18 cellular contexts compared by ENCODE assay signal in genomic region chr12:3795800-3796133, GRCh38. TPM values are rescaled to one million over a fixed set of nuclear protein-coding genes. Genes with fewer than 3 reads are reported as not detected.
A peak's percentile ranks its signal among the peaks of the same experiment; 100 is the strongest.
DNase-seq lines count a peak whose midpoint lies in the region; ATAC-seq, FAIRE-seq and TF ChIP-seq lines count a peak whose summit lies in the region.
"Had no signal": no experiment of that assay in that cellular context is flagged by ENCODE, and none has a peak within 500 bp of the region (broad histone marks: within the 10 kb centered on the region; RNA-seq: fewer than 3 reads in every experiment).

No MANE protein-coding gene starts in this region.

- intact Hi-C loops in HepG2 (cut with micrococcal nuclease; ENCODE audit: unreplicated experiment) (no loop called here), right lobe of liver (cut with DNase I) (no loop called here), GM12878 (cut with micrococcal nuclease; ENCODE audit: unreplicated experiment) (no loop called here)

- ATAC-seq in HepG2 (peak; percentile 64), right lobe of liver (no peak), GM12878 (peak; percentile 49), HG03457 (IDR thresholded peaks at IDR 0.05; ENCODE audit: unreplicated experiment) (no peak), left lobe of liver (no peak)

- FAIRE-seq in HepG2 (lab: Jason Lieb, UNC) (no peak), GM12878 (lab: Jason Lieb, UNC) (no peak), urothelium cell line (lab: Jason Lieb, UNC) (peak; percentile 9)
- FAIRE-seq: D721Med, GM18507 had no signal

- H3K9me3 ChIP-seq in HepG2 (ENCODE audit: low read length): no peaks in the 10 kb centered on the region
- H3K9me3 ChIP-seq in right lobe of liver: no peaks in the 10 kb centered on the region
- no peaks in the 10 kb centered on the region for H3K9me3 ChIP-seq in GM12878 (replicated peaks; ENCODE audit: control insufficient read depth, insufficient read depth, low read length)
- no peaks in the 10 kb centered on the region for H3K9me3 ChIP-seq in suprapubic skin

- SMC1A ChIA-PET in GM12878 (lab: Charles Lee; ENCODE audit: uncharacterized antibody, unreplicated experiment): interaction anchor here (0.6 to 2.3 kb wide), 2 partner anchors 8 to 1614 kb away, joined by 3 to 7 read pairs; no protein-coding TSS in a partner anchor

- in situ Hi-C loops in HepG2 (cut with HindIII; ENCODE audit: extremely low pct_ligation_motif_present, low pct_unique_long_range_greater_than_20kb) (no loop called here), GM12878 (cut with MboI) (no loop called here)

- H3K4me3 ChIP-seq in HepG2 (replicated peaks in 1 of 3; ENCODE audit: insufficient read depth in 1 of 3, low read depth in 2 of 3, low read length in 3 of 3) (no peak overlapping the region), right lobe of liver (no peak overlapping the region), GM12878 (no peak overlapping the region), suprapubic skin (no peak overlapping the region)
- H3K4me3 ChIP-seq: GM23248 had no signal

- CTCF ChIA-PET in HepG2 (lab: Yijun Ruan, JAX; ENCODE audit: low intra/inter-chr PET ratio, low total read pairs) (no interaction called here), GM12878 (lab: Yijun Ruan, JAX) (interaction anchor here (0.9 to 2.4 kb wide), 4 partner anchors 9 to 500 kb away, joined by 3 to 15 read pairs (median 7); no protein-coding TSS in a partner anchor)

- TF ChIP-seq RAD21 in HepG2 (CRISPR knock-in tag; IDR thresholded peaks at IDR 0.05) (no peak), GM12878 (IDR thresholded peaks at IDR 0.05; ENCODE audit: insufficient read depth, low read depth, low read length) (no peak)

- H3K4me2 ChIP-seq in HepG2 (ENCODE audit: low read depth, low read length) (peak overlapping the region; percentile 23; the same call in 1 of the 2 replicates), GM12878 (ENCODE audit: control insufficient read depth, insufficient read depth) (no peak overlapping the region)

- no peaks in the 10 kb centered on the region for H3K27me3 ChIP-seq in HepG2 (ENCODE audit: control insufficient read depth in 1 of 2, insufficient read depth in 2 of 2, low read length in 2 of 2)
- H3K27me3 ChIP-seq in right lobe of liver: no peaks in the 10 kb centered on the region
- H3K27me3 ChIP-seq in GM12878 (replicated peaks in 1 of 2; ENCODE audit: control insufficient read depth in 2 of 2, insufficient read depth in 2 of 2, low read length in 1 of 2): no peaks in the 10 kb centered on the region
- no peaks in the 10 kb centered on the region for H3K27me3 ChIP-seq in suprapubic skin

- H3K36me3 ChIP-seq in HepG2 (replicated peaks in 1 of 2; ENCODE audit: control insufficient read depth in 1 of 2, insufficient read depth in 2 of 2, low read length in 2 of 2): no peaks in the 10 kb centered on the region
- H3K36me3 ChIP-seq in right lobe of liver: no peaks in the 10 kb centered on the region
- no peaks in the 10 kb centered on the region for H3K36me3 ChIP-seq in GM12878 (ENCODE audit: control insufficient read depth in 2 of 2, insufficient read depth in 2 of 2, low read length in 1 of 2)
- no peaks in the 10 kb centered on the region for H3K36me3 ChIP-seq in suprapubic skin

- H2AFZ ChIP-seq in HepG2 (ENCODE audit: low read length) (no peak overlapping the region), GM12878 (ENCODE audit: control insufficient read depth, low read depth, low read length) (no peak overlapping the region)
- H2AFZ ChIP-seq: GM23248 had no signal

- no peak for TF ChIP-seq EP300 in HepG2 (IDR thresholded peaks at IDR 0.05; ENCODE audit: low read depth in 2 of 2, low read length in 2 of 2)
- no peak for TF ChIP-seq EP300 in HepG2 (CRISPR knock-in tag; IDR thresholded peaks at IDR 0.05; ENCODE audit: borderline replicate concordance)
- TF ChIP-seq EP300 in GM12878 (IDR thresholded peaks at IDR 0.05; ENCODE audit: borderline replicate concordance in 1 of 2, control insufficient read depth in 1 of 2, low read depth in 2 of 2, low read length in 2 of 2): no peak
- TF ChIP-seq EP300 in suprapubic skin (IDR thresholded peaks at IDR 0.05): no peak

- RAD21 ChIA-PET in GM12878 (lab: Charles Lee; ENCODE audit: unreplicated experiment): interaction anchor here (0.9 kb wide), 1 partner anchor 9 kb away, joined by 3 read pairs; no protein-coding TSS in a partner anchor

- no peak overlapping the region for H3K27ac ChIP-seq in HepG2 (ENCODE audit: extremely low read length, insufficient read depth, low read length)
- H3K27ac ChIP-seq in right lobe of liver: peak overlapping the region in 1 of 3 donors; percentile 49
- no peak overlapping the region for H3K27ac ChIP-seq in GM12878 (ENCODE audit: control insufficient read depth, insufficient read depth)
- no peak overlapping the region for H3K27ac ChIP-seq in suprapubic skin
- H3K27ac ChIP-seq: GM23248 had no signal

- DNase-seq in HepG2 (ENCODE audit: low spot score): no peak
- no peak for DNase-seq in right lobe of liver
- DNase-seq in MV-4-11 (lab: John Stamatoyannopoulos, UW): peak; percentile 53
- no peak for DNase-seq in GM12878 (ENCODE audit: low read depth, low spot score)
- no peak for DNase-seq in urothelium cell line (ENCODE audit: low spot score)
- DNase-seq in left lobe of liver (ENCODE audit: low spot score): no peak
- DNase-seq in suprapubic skin (ENCODE audit: low spot score in 2 of 2): no peak
- DNase-seq: 8988T; ACHN; C1 segment of cervical spinal cord; CD4-positive, alpha-beta memory T cell; DND-41; GDM1; GM23248; H7 had no signal

- POLR2A ChIA-PET in HepG2 (lab: Yijun Ruan, JAX) (no interaction called here), GM12878 (lab: Charles Lee) (no interaction called here)

- no TSS peak for BruUV-seq in HepG2 (replicated peaks; lab: Mats Ljungman, UMichigan)
- no TSS peak for BruUV-seq in GM12878 (replicated peaks; lab: Mats Ljungman, UMichigan)

- peaks cover 25% of the 10 kb centered on the region for H3K4me1 ChIP-seq in HepG2 (ENCODE audit: insufficient read depth, low read length)
- peaks cover 0 to 52% (median 13%) of the 10 kb centered on the region in 4 donors for H3K4me1 ChIP-seq in right lobe of liver
- H3K4me1 ChIP-seq in GM12878 (ENCODE audit: control insufficient read depth, insufficient read depth, low read length): no peaks in the 10 kb centered on the region
- no peaks in the 10 kb centered on the region for H3K4me1 ChIP-seq in suprapubic skin

- WGBS in HepG2 (ENCODE audit: low lambda C conversion rate): 0% methylated on average over 1 of the region's 2 CpGs
- 60% methylated on average over 2 of the region's 2 CpGs for WGBS in right lobe of liver (ENCODE audit: insufficient coverage, low coverage, low lambda C conversion rate, missing lambda C conversion rate)
- 23% methylated on average over 2 of the region's 2 CpGs for WGBS in GM12878 (ENCODE audit: insufficient coverage, insufficient replicate concordance, low lambda C conversion rate, missing lambda C conversion rate)
- 67% methylated on average over 2 of the region's 2 CpGs for WGBS in suprapubic skin

- H3K9ac ChIP-seq in HepG2 (ENCODE audit: insufficient read depth, low read depth, low read length): no peak overlapping the region
- H3K9ac ChIP-seq in GM12878 (ENCODE audit: control insufficient read depth, insufficient read depth, low read length): no peak overlapping the region
- H3K9ac ChIP-seq: GM23248 had no signal

- H3K79me2 ChIP-seq in HepG2 (ENCODE audit: insufficient read depth, low read length) (no peaks in the 10 kb centered on the region), GM12878 (ENCODE audit: control insufficient read depth, insufficient read depth, low read length) (no peaks in the 10 kb centered on the region)

- TF ChIP-seq CTCF in HepG2 (CRISPR knock-in tag; IDR thresholded peaks at IDR 0.05) (no peak), right lobe of liver (IDR thresholded peaks at IDR 0.05) (no peak), GM12878 (IDR thresholded peaks at IDR 0.05 in 2 of 3, conservative IDR thresholded peaks at IDR 0.05 in 1 of 3; ENCODE audit: control insufficient read depth in 2 of 3, extremely low read depth in 1 of 3, insufficient read depth in 1 of 3, low read depth in 3 of 3, low read length in 3 of 3) (no peak), suprapubic skin (IDR thresholded peaks at IDR 0.05) (no peak)

- TF ChIP-seq POLR2A in HepG2 (IDR thresholded peaks at IDR 0.05; ENCODE audit: insufficient read depth in 1 of 2, low read depth in 2 of 2, low read length in 2 of 2) (no peak), right lobe of liver (IDR thresholded peaks at IDR 0.05) (no peak), GM12878 (IDR thresholded peaks at IDR 0.05; ENCODE audit: low read depth, low read length) (no peak), suprapubic skin (IDR thresholded peaks at IDR 0.05) (no peak)

- H4K20me1 ChIP-seq in HepG2 (ENCODE audit: insufficient read depth, low read length): no peaks in the 10 kb centered on the region
- no peaks in the 10 kb centered on the region for H4K20me1 ChIP-seq in GM12878 (ENCODE audit: control insufficient read depth, insufficient read depth)

RNA-seq across cellular contexts. Expression of gene CRACR2A, which starts 42.9 kb away (rescaled TPM):
- 0.20 TPM in 1 of 2 replicates, not detected in the other for total RNA-seq in HepG2 (2016; rRNA removed; fragmentation: Illumina TruSeq; extraction: Trizol)
- total RNA-seq in HepG2 (2016; cell fraction: cytosol; rRNA removed; fragmentation: Illumina TruSeq; extraction: Trizol; ENCODE audit: low read depth): not detected in 2 replicates
- 0.09 and 0.12 TPM in 2 replicates for total RNA-seq in HepG2 (2016; cell fraction: insoluble cytoplasmic fraction; rRNA removed; fragmentation: Illumina TruSeq; extraction: Trizol)
- total RNA-seq in HepG2 (2016; cell fraction: membrane; rRNA removed; fragmentation: Illumina TruSeq; extraction: Trizol): not detected in 2 replicates
- 0.40 and 0.47 TPM in 2 replicates for total RNA-seq in HepG2 (2016; cell fraction: nucleus; rRNA removed; fragmentation: Illumina TruSeq; extraction: Trizol)
- polyA plus RNA-seq in HepG2 (2011; rRNA removed): 0.09 and 0.16 TPM in 2 replicates
- polyA plus RNA-seq in HepG2 (2011; cell fraction: cytosol; rRNA removed): 0.03 and 0.04 TPM in 2 replicates
- polyA plus RNA-seq in HepG2 (2011; cell fraction: nucleus; rRNA removed): 0.17 and 0.29 TPM in 2 replicates
- 0.19 and 0.21 TPM in 2 replicates for polyA plus RNA-seq in HepG2 (2012)
- polyA plus RNA-seq in HepG2 (2016; cell fraction: cytosol; fragmentation: Illumina TruSeq; extraction: Trizol; ENCODE audit: low read depth): not detected in 2 replicates
- polyA plus RNA-seq in HepG2 (2016; cell fraction: insoluble cytoplasmic fraction; fragmentation: Illumina TruSeq; extraction: Trizol; ENCODE audit: low read depth): not detected in 2 replicates
- polyA plus RNA-seq in HepG2 (2016; cell fraction: membrane; fragmentation: Illumina TruSeq; extraction: Trizol; ENCODE audit: low read depth): not detected in 2 replicates
- polyA plus RNA-seq in HepG2 (2016; cell fraction: nucleus; fragmentation: Illumina TruSeq; extraction: Trizol; ENCODE audit: insufficient read depth, low read depth): 0.55 TPM in 1 of 2 replicates, not detected in the other
- 0.10 TPM in 1 of 2 replicates, not detected in the other for polyA minus RNA-seq in HepG2 (2011; rRNA and poly(A)+ RNA removed; ENCODE audit: low replicate concordance)
- not detected in 2 replicates for polyA minus RNA-seq in HepG2 (2011; cell fraction: cytosol; rRNA and poly(A)+ RNA removed)
- 0.64 and 0.75 TPM in 2 replicates for polyA minus RNA-seq in HepG2 (2011; cell fraction: nucleus; rRNA and poly(A)+ RNA removed)
- total RNA-seq in right lobe of liver: 1 to 10 TPM in 3 of 6 experiments, under 1 TPM in 3; 0.43 to 1.5 (median 0.91) TPM
- 59.9 and 64.6 TPM in 2 replicates for total RNA-seq in GM12878 (2013; cell fraction: nucleolus; rRNA removed)
- total RNA-seq in GM12878 (2014; rRNA removed): 13.0 and 13.2 TPM in 2 replicates
- 11.6 and 13.4 TPM in 2 replicates for total RNA-seq in GM12878 (2014; rRNA removed; fragmentation: Illumina TruSeq; extraction: Trizol)
- total RNA-seq in GM12878 (2021): 18.0 and 18.2 TPM in 2 replicates
- polyA plus RNA-seq in GM12878 (2011; ENCODE audit: low read depth): 9.6 TPM
- polyA plus RNA-seq in GM12878 (2011; rRNA removed): 12.8 and 13.3 TPM in 2 replicates
- 10.5 and 11.1 TPM in 2 replicates for polyA plus RNA-seq in GM12878 (2011; cell fraction: cytosol; rRNA removed)
- 19.0 and 23.8 TPM in 2 replicates for polyA plus RNA-seq in GM12878 (2011; cell fraction: nucleus; rRNA removed)
- 7.1 and 8.1 TPM in 2 replicates for polyA plus RNA-seq in GM12878 (2012)
- polyA plus RNA-seq in GM12878 (2014; fragmentation: Illumina TruSeq; extraction: Trizol): 7.6 and 14.6 TPM in 2 replicates
- 1 to 10 TPM; 2.1 to 4.2 TPM for polyA plus RNA-seq in GM12878 (2014; fragmentation: Nextera tagmentation; extraction: Ambion mirVana)
- polyA plus RNA-seq in GM12878 (2014; rRNA removed): 13.2 and 14.0 TPM in 2 replicates
- 10 to 100 TPM; 13.1 to 13.3 TPM for polyA plus RNA-seq in GM12878 (2016; fragmentation: Nextera tagmentation; extraction: Ambion mirVana)
- polyA minus RNA-seq in GM12878 (2011; rRNA and poly(A)+ RNA removed): 18.9 and 21.1 TPM in 2 replicates
- 5.5 and 5.9 TPM in 2 replicates for polyA minus RNA-seq in GM12878 (2011; cell fraction: cytosol; rRNA and poly(A)+ RNA removed)
- polyA minus RNA-seq in GM12878 (2011; cell fraction: nucleus; rRNA and poly(A)+ RNA removed): 19.9 and 34.6 TPM in 2 replicates
- 0.93 TPM for total RNA-seq in left lobe of liver
- 10 to 100 TPM in 2 of 4 donors, 1 to 10 TPM in 2; 4.8 to 18.2 (median 10.6) TPM for total RNA-seq in suprapubic skin

Comparison
In these comparisons a context has a peak if more than half of its experiments do, and no peak if none do; other contexts are left out.
1. ATAC-seq: peak in HepG2 (single experiment) and GM12878 (single experiment); none in right lobe of liver (0 of 4), HG03457 (single experiment) and left lobe of liver (single experiment).